ENCODE assay signal across 8 cellular contexts in genomic region chr17:4704574-4704907, GRCh38. TPM values are rescaled to one million over a fixed set of nuclear protein-coding genes. Genes with fewer than 3 reads are reported as not detected.
DNase-seq lines count a peak whose midpoint lies in the region; ATAC-seq and TF ChIP-seq lines count a peak whose summit lies in the region.
"Not testable (repeated sequence)": the region's sequence is repeated elsewhere in the genome, so short reads cannot be mapped to it uniquely, and the experiment has no call there.
"Had no signal": no experiment of that assay in that cellular context is flagged by ENCODE, and none has a peak within 500 bp of the region (broad histone marks: within the 10 kb centered on the region; RNA-seq: fewer than 3 reads in every experiment).

No MANE protein-coding gene starts in this region.

- not testable (repeated sequence) for H3K9me3 ChIP-seq in CD4-positive, alpha-beta T cell (ENCODE audit: control insufficient read depth, low read length); OCI-LY3 (ENCODE audit: insufficient read depth, low read length); mucosa of rectum (ENCODE audit: control insufficient read depth in 2 of 2, low read length in 2 of 2)

- peak overlapping the region; percentile 76 for H3K27ac ChIP-seq in CD4-positive, alpha-beta T cell (ENCODE audit: low read depth, low read length)
- H3K27ac ChIP-seq in OCI-LY3 (ENCODE audit: low read length), result peak overlapping the region; percentile 54
- not testable (repeated sequence) for H3K27ac ChIP-seq in mucosa of rectum (ENCODE audit: low read depth in 2 of 2, low read length in 2 of 2)

- peaks cover 54% of the 10 kb centered on the region for H3K79me2 ChIP-seq in OCI-LY3 (ENCODE audit: low read length)

- POLR2A ChIA-PET in CD4-positive, alpha-beta T cell (lab: Charles Lee), result interaction anchor here (1.0 to 2.4 kb wide), 8 partner anchors 10 to 263 kb away, joined by 3 to 13 read pairs (median 5); partner anchors contain the start of genes C17orf107, GLTPD2, PFN1 and PSMB6

- H3K9me3 Mint-ChIP-seq in CD4-positive, alpha-beta T cell; activated naive CD8-positive, alpha-beta T cell treated with anti-CD3 and anti-CD28 coated beads for 36 hours; stimulated activated naive CD8-positive, alpha-beta T cell treated with anti-CD3 and anti-CD28 coated beads, Interleukin-15, Interleukin-2, amounts not matched to agents 100 ng/mL and 50 ng/mL, for 24 hours: not testable (repeated sequence)

- peaks cover 50% of the 10 kb centered on the region for H3K4me1 Mint-ChIP-seq in CD4-positive, alpha-beta T cell (ENCODE audit: low read depth)
- peaks cover 52% of the 10 kb centered on the region for H3K4me1 Mint-ChIP-seq in activated naive CD8-positive, alpha-beta T cell treated with anti-CD3 and anti-CD28 coated beads for 36 hours
- peaks cover 66% of the 10 kb centered on the region for H3K4me1 Mint-ChIP-seq in stimulated activated naive CD8-positive, alpha-beta T cell treated with anti-CD3 and anti-CD28 coated beads, Interleukin-15, Interleukin-2, amounts not matched to agents 100 ng/mL and 50 ng/mL, for 24 hours (ENCODE audit: low read depth)

- not testable (repeated sequence) for H3K36me3 Mint-ChIP-seq in CD4-positive, alpha-beta T cell (ENCODE audit: low read depth)
- peaks cover 43% of the 10 kb centered on the region for H3K36me3 Mint-ChIP-seq in activated naive CD8-positive, alpha-beta T cell treated with anti-CD3 and anti-CD28 coated beads for 36 hours
- H3K36me3 Mint-ChIP-seq in stimulated activated naive CD8-positive, alpha-beta T cell treated with anti-CD3 and anti-CD28 coated beads, Interleukin-15, Interleukin-2, amounts not matched to agents 100 ng/mL and 50 ng/mL, for 24 hours (ENCODE audit: low read depth), result peaks cover 35% of the 10 kb centered on the region

- intact Hi-C loops in CD4-positive, alpha-beta T cell (cut with DNase I, micrococcal nuclease), result loop anchor here in 1 of 2 experiments (5.0 kb wide), 1 partner anchor 33 kb away; the partner anchor contains the start of genes CXCL16 and ZMYND15

- peaks cover 16% of the 10 kb centered on the region for H3K4me1 ChIP-seq in OCI-LY3 (ENCODE audit: low read length)
- H3K4me1 ChIP-seq in mucosa of rectum (ENCODE audit: control insufficient read depth in 2 of 2, insufficient read depth in 2 of 2, low read length in 2 of 2), result peaks cover 11% of the 10 kb centered on the region in 2 donors

- H3K4me3 Mint-ChIP-seq in CD4-positive, alpha-beta T cell, result peak overlapping the region; percentile 87
- H3K4me3 Mint-ChIP-seq in activated naive CD8-positive, alpha-beta T cell treated with anti-CD3 and anti-CD28 coated beads for 36 hours, result peak overlapping the region; percentile 92
- peak overlapping the region; percentile 95 for H3K4me3 Mint-ChIP-seq in stimulated activated naive CD8-positive, alpha-beta T cell treated with anti-CD3 and anti-CD28 coated beads, Interleukin-15, Interleukin-2, amounts not matched to agents 100 ng/mL and 50 ng/mL, for 24 hours

- not testable (repeated sequence) for H2AFZ ChIP-seq in OCI-LY3 (ENCODE audit: low read depth, low read length)

- H3K9ac ChIP-seq in OCI-LY3 (ENCODE audit: low read length) (peak overlapping the region; percentile 85), mucosa of rectum (ENCODE audit: low read depth in 1 of 2, low read length in 2 of 2) (peak overlapping the region; percentile 79 to 87)

- H3K27me3 Mint-ChIP-seq in CD4-positive, alpha-beta T cell; activated naive CD8-positive, alpha-beta T cell treated with anti-CD3 and anti-CD28 coated beads for 36 hours; stimulated activated naive CD8-positive, alpha-beta T cell treated with anti-CD3 and anti-CD28 coated beads, Interleukin-15, Interleukin-2, amounts not matched to agents 100 ng/mL and 50 ng/mL, for 24 hours: not testable (repeated sequence)

- H3K4me2 ChIP-seq in OCI-LY3 (ENCODE audit: low read length), result peak overlapping the region; percentile 64

- not testable (repeated sequence) for DNase-seq in CD4-positive, alpha-beta T cell; activated naive CD8-positive, alpha-beta T cell treated with anti-CD3 and anti-CD28 coated beads for 36 hours; fibroblast of mammary gland (ENCODE audit: low read depth)

- not testable (repeated sequence) for H3K36me3 ChIP-seq in OCI-LY3 (replicated peaks; ENCODE audit: low read depth, low read length); mucosa of rectum (ENCODE audit: control insufficient read depth in 2 of 2, insufficient read depth in 2 of 2, low read length in 2 of 2)

- not testable (repeated sequence) for ATAC-seq in CD4-positive, alpha-beta T cell (ENCODE audit: poor library complexity)

- H4K20me1 ChIP-seq in OCI-LY3 (ENCODE audit: insufficient read depth, low read length), result not testable (repeated sequence)

- H3K27me3 ChIP-seq in CD4-positive, alpha-beta T cell (ENCODE audit: control insufficient read depth, insufficient read depth, low read length); OCI-LY3 (ENCODE audit: low read depth, low read length); mucosa of rectum (ENCODE audit: control insufficient read depth in 2 of 2, insufficient read depth in 2 of 2, low read length in 2 of 2): not testable (repeated sequence)

- H3K27ac Mint-ChIP-seq in CD4-positive, alpha-beta T cell, result peak overlapping the region; percentile 91
- peak overlapping the region; percentile 96 for H3K27ac Mint-ChIP-seq in activated naive CD8-positive, alpha-beta T cell treated with anti-CD3 and anti-CD28 coated beads for 36 hours
- peak overlapping the region; percentile 94 for H3K27ac Mint-ChIP-seq in stimulated activated naive CD8-positive, alpha-beta T cell treated with anti-CD3 and anti-CD28 coated beads, Interleukin-15, Interleukin-2, amounts not matched to agents 100 ng/mL and 50 ng/mL, for 24 hours

- peak overlapping the region; percentile 99 for H3K4me3 ChIP-seq in OCI-LY3 (ENCODE audit: low read length)
- H3K4me3 ChIP-seq in fibroblast of mammary gland (ENCODE audit: control insufficient read depth, low read depth, low read length), result peak overlapping the region; percentile 93
- peak overlapping the region; percentile 93 for H3K4me3 ChIP-seq in mucosa of rectum (ENCODE audit: low read length in 2 of 2)

- CTCF ChIA-PET in CD4-positive, alpha-beta T cell (lab: Charles Lee), result not testable (repeated sequence)

- TF ChIP-seq CTCF in CD4-positive, alpha-beta T cell (IDR thresholded peaks at IDR 0.05); OCI-LY3 (IDR thresholded peaks at IDR 0.05; ENCODE audit: low read depth, low read length); fibroblast of mammary gland (conservative IDR thresholded peaks at IDR 0.05; ENCODE audit: control insufficient read depth, insufficient read depth, low read depth, low read length): not testable (repeated sequence)

RNA-seq across cellular contexts. Expression of gene PELP1, which starts 0.6 kb away (rescaled TPM):
- total RNA-seq in CD4-positive, alpha-beta T cell, result 10 to 100 TPM; 34.1 to 37.2 TPM
- total RNA-seq in activated naive CD8-positive, alpha-beta T cell treated with anti-CD3 and anti-CD28 coated beads for 36 hours, result 100 to 1,000 TPM; 110 to 122 TPM

RNA-seq across cellular contexts. Expression of gene ARRB2, which starts 5.9 kb away (rescaled TPM):
- 100 to 1,000 TPM; 210 to 220 TPM for total RNA-seq in CD4-positive, alpha-beta T cell
- total RNA-seq in activated naive CD8-positive, alpha-beta T cell treated with anti-CD3 and anti-CD28 coated beads for 36 hours, result 100 to 1,000 TPM; 161 to 170 TPM

RNA-seq across cellular contexts. Expression of gene MED11, which starts 26.7 kb away (rescaled TPM):
- total RNA-seq in CD4-positive, alpha-beta T cell, result 1 to 10 TPM; 2.3 to 3.0 TPM
- 10 to 100 TPM; 18.3 to 21.0 TPM for total RNA-seq in activated naive CD8-positive, alpha-beta T cell treated with anti-CD3 and anti-CD28 coated beads for 36 hours

RNA-seq across cellular contexts. Expression of gene ZMYND15, which starts 35.1 kb away (rescaled TPM):
- 1 to 10 TPM; 3.1 to 3.3 TPM for total RNA-seq in CD4-positive, alpha-beta T cell
- not detected for total RNA-seq in activated naive CD8-positive, alpha-beta T cell treated with anti-CD3 and anti-CD28 coated beads for 36 hours
- total RNA-seq: dermis microvascular lymphatic vessel endothelial cell, SK-MEL-5 had no signal

RNA-seq across cellular contexts. Expression of gene CXCL16, which starts 35.2 kb away (rescaled TPM):
- total RNA-seq in CD4-positive, alpha-beta T cell, result 10 to 100 TPM; 24.8 to 25.8 TPM
- total RNA-seq in activated naive CD8-positive, alpha-beta T cell treated with anti-CD3 and anti-CD28 coated beads for 36 hours, result 1 to 10 TPM; 2.0 to 3.3 TPM

Comparison
In these comparisons a context has a peak if more than half of its experiments do, and no peak if none do; other contexts are left out.
1. RNA of gene MED11, which starts 26.7 kb away (total RNA-seq): 18.3 to 21.0 TPM in activated naive CD8-positive, alpha-beta T cell treated with anti-CD3 and anti-CD28 coated beads for 36 hours; 2.3 to 3.0 TPM in CD4-positive, alpha-beta T cell; every median in the first group is over 4 times any median in the second.
2. Peak in every context shown above with its lines, with median percentiles within 50 percentile points of each other: H3K27ac Mint-ChIP-seq, H3K4me3 Mint-ChIP-seq and H3K4me3 ChIP-seq.